Comparison of ENCODE assay signal across 29 cellular contexts in genomic region chr5:74546796-74547195, GRCh38.
A peak's percentile ranks its signal among the peaks of the same experiment; 100 is the strongest.
DNase-seq lines count a peak whose midpoint lies in the region; ATAC-seq, FAIRE-seq and TF ChIP-seq lines count a peak whose summit lies in the region.
"Had no signal": no experiment of that assay in that cellular context is flagged by ENCODE, and none has a peak within 500 bp of the region (broad histone marks: within the 10 kb centered on the region; RNA-seq: fewer than 3 reads in every experiment).

No MANE protein-coding gene starts in this region.

- no peaks in the 10 kb centered on the region for H3K27me3 ChIP-seq in mammary epithelial cell (ENCODE audit: insufficient read depth, low read length)
- H3K27me3 ChIP-seq in breast epithelium, result no peaks in the 10 kb centered on the region
- no peaks in the 10 kb centered on the region for H3K27me3 ChIP-seq in astrocyte (ENCODE audit: insufficient read depth, low read length)
- H3K27me3 ChIP-seq in foreskin keratinocyte, result no peaks in the 10 kb centered on the region
- H3K27me3 ChIP-seq in psoas muscle (ENCODE audit: insufficient read depth in 3 of 3, low read length in 2 of 3), result no peaks in the 10 kb centered on the region
- H3K27me3 ChIP-seq: gastrocnemius medialis, hepatocyte, uterus had no signal

- H3K9me3 Mint-ChIP-seq in astrocyte (ENCODE audit: unreplicated experiment), result no peaks in the 10 kb centered on the region
- H3K9me3 Mint-ChIP-seq: activated CD4-positive, alpha-beta T cell treated with anti-CD3 and anti-CD28 coated beads, Interleukin-2, amount 10 ng/mL, durations not matched to agents 24 days and 14 days; activated naive CD4-positive, alpha-beta T cell treated with anti-CD3 and anti-CD28 coated beads, Interleukin-2, amount 50 U/mL, for 24 hours; endodermal cell; HFFc6; natural killer cell treated with Interleukin-12 subunit alpha and Interleukin-12 subunit beta and Interleukin-15 and Interleukin-18, amount 100 ng/mL, for 72 hours had no signal

- H3K4me2 ChIP-seq in mammary epithelial cell (ENCODE audit: insufficient read depth, low read depth, low read length), result no peak overlapping the region
- no peak overlapping the region for H3K4me2 ChIP-seq in astrocyte (ENCODE audit: low read length)
- H3K4me2 ChIP-seq: hepatocyte had no signal

- no peaks in the 10 kb centered on the region for H3K36me3 Mint-ChIP-seq in astrocyte (ENCODE audit: low read depth, unreplicated experiment)
- H3K36me3 Mint-ChIP-seq: activated naive CD4-positive, alpha-beta T cell treated with anti-CD3 and anti-CD28 coated beads, Interleukin-2, amount 50 U/mL, for 24 hours; natural killer cell treated with Interleukin-12 subunit alpha and Interleukin-12 subunit beta and Interleukin-15 and Interleukin-18, amount 100 ng/mL, for 72 hours had no signal

- intact Hi-C loops in mammary epithelial cell (cut with micrococcal nuclease) (loop anchor here (10.0 kb wide), 1 partner anchor 642 kb away; no protein-coding TSS in a partner anchor), breast epithelium (cut with DNase I; ENCODE audit: low total_unique reads) (no loop called here), psoas muscle (cut with DNase I) (no loop called here)

- H3K79me2 ChIP-seq in mammary epithelial cell (ENCODE audit: insufficient read depth, low read length) (no peaks in the 10 kb centered on the region), astrocyte (ENCODE audit: insufficient read depth, low read length) (no peaks in the 10 kb centered on the region)
- H3K79me2 ChIP-seq: hepatocyte had no signal

- no peak for TF ChIP-seq POLR2A in breast epithelium (IDR thresholded peaks at IDR 0.05)

- no peak overlapping the region for H3K27ac ChIP-seq in mammary epithelial cell (ENCODE audit: insufficient read depth, low read depth, low read length)
- H3K27ac ChIP-seq in breast epithelium, result no peak overlapping the region
- H3K27ac ChIP-seq in astrocyte (ENCODE audit: low read depth, low read length), result no peak overlapping the region
- H3K27ac ChIP-seq in foreskin keratinocyte, result no peak overlapping the region
- no peak overlapping the region for H3K27ac ChIP-seq in psoas muscle
- H3K27ac ChIP-seq: gastrocnemius medialis, hepatocyte, lower lobe of right lung, thoracic aorta, uterus had no signal

- no peak overlapping the region for H3K4me3 ChIP-seq in mammary epithelial cell (replicated peaks in 1 of 3; ENCODE audit: insufficient read depth in 1 of 3, low read depth in 2 of 3, low read length in 3 of 3)
- no peak overlapping the region for H3K4me3 ChIP-seq in breast epithelium
- no peak overlapping the region for H3K4me3 ChIP-seq in astrocyte (ENCODE audit: insufficient read depth, low read depth, low read length)
- no peak overlapping the region for H3K4me3 ChIP-seq in psoas muscle
- H3K4me3 ChIP-seq: gastrocnemius medialis, hepatocyte, lower lobe of right lung, mucosa of descending colon, thoracic aorta, uterus had no signal

- BruUV-seq in mammary epithelial cell (replicated peaks; lab: Mats Ljungman, UMichigan), result no TSS peak

- dilution Hi-C loops in mammary epithelial cell (cut with HindIII; ENCODE audit: low sequenced_read_pairs), result loop anchor here (25.0 kb wide), 1 partner anchor 634 kb away; no protein-coding TSS in a partner anchor

- peak; percentile 40 for DNase-seq in mammary epithelial cell
- DNase-seq in breast epithelium (ENCODE audit: low spot score in 2 of 2), result no peak
- DNase-seq in astrocyte (ENCODE audit: low read depth), result peak; percentile 57
- DNase-seq in foreskin keratinocyte, result no peak
- peak; percentile 60 for DNase-seq in superior temporal gyrus (ENCODE audit: extremely low spot score)
- no peak for DNase-seq in psoas muscle
- no peak for DNase-seq in activated CD4-positive, alpha-beta T cell treated with anti-CD3 and anti-CD28 coated beads for 48 hours
- no peak for DNase-seq in NCI-H146 (lab: John Stamatoyannopoulos, UW)
- DNase-seq: activated CD4-positive, alpha-beta T cell treated with anti-CD3 and anti-CD28 coated beads, Interleukin-2, amount 10 ng/mL, durations not matched to agents 24 days and 14 days; activated CD8-positive, alpha-beta memory T cell treated with anti-CD3 and anti-CD28 coated beads for 24 hours; anterior cingulate cortex; dermis blood vessel endothelial cell; endodermal cell; gastrocnemius medialis; GF-D8; GOT3; HFFc6; lower lobe of right lung; mucosa of descending colon; NCI-H1048; NCI-H1694 treated with DMSO at 0.1 percent for 48 hours; retina; small intestine; stimulated activated naive CD8-positive, alpha-beta T cell treated with anti-CD3 and anti-CD28 coated beads, Interleukin-15, Interleukin-2, amounts not matched to agents 100 U/mL and 50 U/mL, for 24 hours; uterus had no signal

- H2AFZ ChIP-seq in mammary epithelial cell (ENCODE audit: low read depth, low read length), result no peak overlapping the region
- H2AFZ ChIP-seq in astrocyte (ENCODE audit: low read depth, low read length), result no peak overlapping the region
- H2AFZ ChIP-seq: hepatocyte had no signal

- no peak overlapping the region for H3K4me3 Mint-ChIP-seq in astrocyte (ENCODE audit: unreplicated experiment)
- H3K4me3 Mint-ChIP-seq: activated CD4-positive, alpha-beta T cell treated with anti-CD3 and anti-CD28 coated beads, Interleukin-2, amount 10 ng/mL, durations not matched to agents 24 days and 14 days; activated naive CD4-positive, alpha-beta T cell treated with anti-CD3 and anti-CD28 coated beads, Interleukin-2, amount 50 U/mL, for 24 hours; endodermal cell; HFFc6; natural killer cell treated with Interleukin-12 subunit alpha and Interleukin-12 subunit beta and Interleukin-15 and Interleukin-18, amount 100 ng/mL, for 72 hours had no signal

- WGBS in mammary epithelial cell (ENCODE audit: low coverage, missing lambda C conversion rate), result 88% methylated on average over 1 of the region's 1 CpG
- 92 to 93% (median 93%) methylated on average over 1 of the region's 1 CpG for WGBS in psoas muscle, 3 donors

- H3K27me3 Mint-ChIP-seq in astrocyte (ENCODE audit: low read depth, unreplicated experiment), result no peaks in the 10 kb centered on the region

- H3K9ac ChIP-seq in mammary epithelial cell (ENCODE audit: insufficient read depth, low read length), result no peak overlapping the region
- H3K9ac ChIP-seq in astrocyte (ENCODE audit: low read length), result no peak overlapping the region

- H3K27ac Mint-ChIP-seq in astrocyte (ENCODE audit: unreplicated experiment), result no peak overlapping the region
- H3K27ac Mint-ChIP-seq: activated CD4-positive, alpha-beta T cell treated with anti-CD3 and anti-CD28 coated beads, Interleukin-2, amount 10 ng/mL, durations not matched to agents 24 days and 14 days; activated naive CD4-positive, alpha-beta T cell treated with anti-CD3 and anti-CD28 coated beads, Interleukin-2, amount 50 U/mL, for 24 hours; endodermal cell; HFFc6; natural killer cell treated with Interleukin-12 subunit alpha and Interleukin-12 subunit beta and Interleukin-15 and Interleukin-18, amount 100 ng/mL, for 72 hours had no signal

- no peaks in the 10 kb centered on the region for H4K20me1 ChIP-seq in mammary epithelial cell (ENCODE audit: insufficient read depth, low read length)
- no peaks in the 10 kb centered on the region for H4K20me1 ChIP-seq in astrocyte (ENCODE audit: insufficient read depth, low read length)

- TF ChIP-seq CTCF in mammary epithelial cell (conservative IDR thresholded peaks at IDR 0.05 in 1 of 2, IDR thresholded peaks at IDR 0.05 in 1 of 2; ENCODE audit: extremely low read depth in 1 of 2, insufficient read depth in 1 of 2, low read depth in 1 of 2, low read length in 2 of 2) (no peak), breast epithelium (IDR thresholded peaks at IDR 0.05) (no peak), astrocyte (IDR thresholded peaks at IDR 0.05; ENCODE audit: insufficient read depth, low read depth, low read length) (no peak), foreskin keratinocyte (conservative IDR thresholded peaks at IDR 0.05) (no peak), psoas muscle (IDR thresholded peaks at IDR 0.05) (no peak)

- peaks cover 50% of the 10 kb centered on the region for H3K4me1 ChIP-seq in mammary epithelial cell (ENCODE audit: insufficient read depth, low read length)
- H3K4me1 ChIP-seq in breast epithelium, result no peaks in the 10 kb centered on the region
- H3K4me1 ChIP-seq in astrocyte (ENCODE audit: insufficient read depth, low read length), result peaks cover 24% of the 10 kb centered on the region
- H3K4me1 ChIP-seq in foreskin keratinocyte, result peaks cover 52% of the 10 kb centered on the region
- no peaks in the 10 kb centered on the region for H3K4me1 ChIP-seq in psoas muscle

- FAIRE-seq in astrocyte (lab: Jason Lieb, UNC), result peak; percentile 5
- FAIRE-seq: small intestine had no signal

- CTCF ChIA-PET in mammary epithelial cell (lab: Charles Lee; ENCODE audit: low non-redundant PET), result no interaction called here

- H3K9me3 ChIP-seq in mammary epithelial cell (replicated peaks; ENCODE audit: insufficient read depth, low read length), result no peaks in the 10 kb centered on the region
- H3K9me3 ChIP-seq in breast epithelium, result no peaks in the 10 kb centered on the region
- no peaks in the 10 kb centered on the region for H3K9me3 ChIP-seq in astrocyte (ENCODE audit: insufficient read depth, low read depth, low read length)
- H3K9me3 ChIP-seq in psoas muscle, result no peaks in the 10 kb centered on the region
- H3K9me3 ChIP-seq: gastrocnemius medialis, lower lobe of right lung, mucosa of descending colon, thoracic aorta, uterus had no signal

- H3K4me1 Mint-ChIP-seq in astrocyte (ENCODE audit: low read depth, unreplicated experiment), result peaks cover 35% of the 10 kb centered on the region
- H3K4me1 Mint-ChIP-seq: activated CD4-positive, alpha-beta T cell treated with anti-CD3 and anti-CD28 coated beads, Interleukin-2, amount 10 ng/mL, durations not matched to agents 24 days and 14 days; activated naive CD4-positive, alpha-beta T cell treated with anti-CD3 and anti-CD28 coated beads, Interleukin-2, amount 50 U/mL, for 24 hours had no signal

- ATAC-seq in foreskin keratinocyte (peak; percentile 5), psoas muscle (no peak)
- ATAC-seq: gastrocnemius medialis; lower lobe of right lung; mucosa of descending colon; natural killer cell treated with Interleukin-12 subunit alpha and Interleukin-12 subunit beta and Interleukin-15 and Interleukin-18, amount 100 ng/mL, for 72 hours; stimulated activated naive CD8-positive, alpha-beta T cell treated with anti-CD3 and anti-CD28 coated beads, Interleukin-15, Interleukin-2, amounts not matched to agents 100 U/mL and 50 U/mL, for 24 hours had no signal

- no peaks in the 10 kb centered on the region for H3K36me3 ChIP-seq in mammary epithelial cell (ENCODE audit: insufficient read depth, low read length)
- H3K36me3 ChIP-seq in breast epithelium, result no peaks in the 10 kb centered on the region
- no peaks in the 10 kb centered on the region for H3K36me3 ChIP-seq in astrocyte (ENCODE audit: insufficient read depth, low read length)
- H3K36me3 ChIP-seq in psoas muscle (ENCODE audit: insufficient read depth in 1 of 2, low read depth in 1 of 2), result no peaks in the 10 kb centered on the region
- H3K36me3 ChIP-seq: gastrocnemius medialis, lower lobe of right lung, thoracic aorta, uterus had no signal

- in situ Hi-C loops in mammary epithelial cell (cut with MboI; ENCODE audit: low sequenced_read_pairs in 2 of 2), result no loop called here

Comparison
In these comparisons a context has a peak if more than half of its experiments do, and no peak if none do; other contexts are left out.
1. DNase-seq: peak in mammary epithelial cell (single experiment), astrocyte (single experiment) and superior temporal gyrus (single experiment); none in breast epithelium (0 of 2), foreskin keratinocyte (0 of 2), psoas muscle (0 of 2), activated CD4-positive, alpha-beta T cell treated with anti-CD3 and anti-CD28 coated beads for 48 hours (single experiment) and NCI-H146 (single experiment).